Comparison of ENCODE assay signal across 1 cellular context in genomic region chr7:55187701-55188491, GRCh38.
A peak's percentile ranks its signal among the peaks of the same experiment; 100 is the strongest.
TF ChIP-seq lines count a peak whose summit lies in the region.

No MANE protein-coding gene starts in this region.

TF ChIP-seq in HepG2, 621 proteins besides CTCF, POLR2A, EP300 and RAD21 (continued from another document and continues in another):
- no peak for TF ChIP-seq ZNF792 (CRISPR knock-in tag; IDR thresholded peaks at IDR 0.05)
- no peak for TF ChIP-seq NAIF1 (CRISPR knock-in tag; IDR thresholded peaks at IDR 0.05; ENCODE audit: borderline replicate concordance)
- no peak for TF ChIP-seq HINFP (CRISPR knock-in tag; IDR thresholded peaks at IDR 0.05; ENCODE audit: low read depth)
- no peak for TF ChIP-seq ZNF496 (CRISPR knock-in tag; IDR thresholded peaks at IDR 0.05; ENCODE audit: insufficient replicate concordance)
- TF ChIP-seq TAF1 (CRISPR knock-in tag; IDR thresholded peaks at IDR 0.05): no peak
- no peak for TF ChIP-seq ZNF513 (CRISPR knock-in tag; conservative IDR thresholded peaks at IDR 0.05)
- 0 out of 2 replicates have a peak, but pooled peaks have one; percentile 1 for TF ChIP-seq CEBPG (CRISPR knock-in tag; IDR thresholded peaks at IDR 0.05)
- no peak for TF ChIP-seq ZNF44 (CRISPR knock-in tag; IDR thresholded peaks at IDR 0.05)
- TF ChIP-seq MAX (IDR thresholded peaks at IDR 0.05): peak; percentile 41; the same call in 1 of the 2 replicates
- TF ChIP-seq SMARCE1 (IDR thresholded peaks at IDR 0.05; ENCODE audit: borderline replicate concordance): no peak
- no peak for TF ChIP-seq ZUFSP (CRISPR knock-in tag; IDR thresholded peaks at IDR 0.05; ENCODE audit: borderline replicate concordance)
- TF ChIP-seq ZKSCAN5 (CRISPR knock-in tag; IDR thresholded peaks at IDR 0.05): 0 out of 2 replicates have a peak, but pooled peaks have one; percentile 56
- no peak for TF ChIP-seq ZNF597 (CRISPR knock-in tag; IDR thresholded peaks at IDR 0.05)
- no peak for TF ChIP-seq TRIM22 (IDR thresholded peaks at IDR 0.05)
- no peak for TF ChIP-seq ZNF768 (CRISPR knock-in tag; IDR thresholded peaks at IDR 0.05)
- TF ChIP-seq AKNA (CRISPR knock-in tag; IDR thresholded peaks at IDR 0.05; ENCODE audit: borderline replicate concordance): no peak
- no peak for TF ChIP-seq TRIM24 (CRISPR knock-in tag; IDR thresholded peaks at IDR 0.05)
- no peak for TF ChIP-seq AGO2 (optimal IDR thresholded peaks at IDR 0.05; ENCODE audit: low read depth, low read length)
- TF ChIP-seq HMGXB3 (CRISPR knock-in tag; IDR thresholded peaks at IDR 0.05; ENCODE audit: borderline replicate concordance): no peak
- no peak for TF ChIP-seq ZNF17 (CRISPR knock-in tag; IDR thresholded peaks at IDR 0.05)
- TF ChIP-seq HCFC1 (IDR thresholded peaks at IDR 0.05; ENCODE audit: low read depth, low read length): no peak
- TF ChIP-seq GLI4 (CRISPR knock-in tag; IDR thresholded peaks at IDR 0.05; ENCODE audit: borderline replicate concordance): no peak
- peak; percentile 28; the same call in 1 of the 2 replicates for TF ChIP-seq MTA1 (CRISPR knock-in tag; IDR thresholded peaks at IDR 0.05; ENCODE audit: borderline replicate concordance)
- no peak for TF ChIP-seq ZFYVE20 (CRISPR knock-in tag; IDR thresholded peaks at IDR 0.05; ENCODE audit: borderline replicate concordance, low read depth)
- TF ChIP-seq MIER3 (CRISPR knock-in tag; IDR thresholded peaks at IDR 0.05; ENCODE audit: borderline replicate concordance): no peak
- 0 out of 2 replicates have a peak, but pooled peaks have one; percentile 31 for TF ChIP-seq HOXA5 (CRISPR knock-in tag; IDR thresholded peaks at IDR 0.05)
- no peak for TF ChIP-seq ZNF143 (CRISPR knock-in tag; IDR thresholded peaks at IDR 0.05)
- TF ChIP-seq HES4 (CRISPR knock-in tag; IDR thresholded peaks at IDR 0.05; ENCODE audit: borderline replicate concordance): no peak
- no peak for TF ChIP-seq SAP130 (CRISPR knock-in tag; IDR thresholded peaks at IDR 0.05; ENCODE audit: low read depth)
- TF ChIP-seq KAT8 (CRISPR knock-in tag; IDR thresholded peaks at IDR 0.05): no peak
- no peak for TF ChIP-seq ARID3A (IDR thresholded peaks at IDR 0.05; ENCODE audit: low read depth, low read length)
- TF ChIP-seq ZNF7 (CRISPR knock-in tag; IDR thresholded peaks at IDR 0.05): no peak
- TF ChIP-seq ZNF609 (CRISPR knock-in tag; IDR thresholded peaks at IDR 0.05; ENCODE audit: borderline replicate concordance): peak; percentile 4; the same call in 1 of the 2 replicates
